ENCODE assay signal across 8 cellular contexts in genomic region chr3:43691120-43692002, GRCh38. TPM values are rescaled to one million over a fixed set of nuclear protein-coding genes. Genes with fewer than 3 reads are reported as not detected.
A peak's percentile ranks its signal among the peaks of the same experiment; 100 is the strongest.
DNase-seq lines count a peak whose midpoint lies in the region; ATAC-seq, FAIRE-seq and TF ChIP-seq lines count a peak whose summit lies in the region.

No MANE protein-coding gene starts in this region.

- WGBS in lower leg skin, 2 donors: 1% methylated on average over 24 to 28 of the region's 72 CpGs

- POLR2A ChIA-PET in activated CD4-positive, alpha-beta T cell treated with anti-CD3 and anti-CD28 coated beads for 36 hours (lab: Charles Lee): no interaction called here
- POLR2A ChIA-PET in GM10248 (lab: Yijun Ruan, JAX): no interaction called here

- peak overlapping the region; percentile 72 for H3K4me3 Mint-ChIP-seq in activated CD4-positive, alpha-beta T cell treated with anti-CD3 and anti-CD28 coated beads for 36 hours

- peak overlapping the region; percentile 48 for H3K27ac Mint-ChIP-seq in activated CD4-positive, alpha-beta T cell treated with anti-CD3 and anti-CD28 coated beads for 36 hours

- no peaks in the 10 kb centered on the region for H3K27me3 ChIP-seq in dorsolateral prefrontal cortex

- TF ChIP-seq POLR2A in GM12891 (IDR thresholded peaks at IDR 0.05; ENCODE audit: low read depth, low read length): no peak
- no peak for TF ChIP-seq POLR2A in lower leg skin (IDR thresholded peaks at IDR 0.05)

- peak; percentile 12 for ATAC-seq in activated CD4-positive, alpha-beta T cell treated with anti-CD3 and anti-CD28 coated beads for 36 hours

- intact Hi-C loops in activated CD4-positive, alpha-beta T cell treated with anti-CD3 and anti-CD28 coated beads for 36 hours (cut with DNase I, micrococcal nuclease): loop anchor here (1.0 to 10.0 kb wide), 11 partner anchors 66 to 1283 kb away; partner anchors contain the start of genes ACKR2 (in 1 of the 2), ANO10 (in 1 of the 2), CCDC13 (in 1 of the 2) and HIGD1A (in 1 of the 2)
- intact Hi-C loops in dorsolateral prefrontal cortex (cut with DNase I): loop anchor here (2.0 kb wide), 3 partner anchors 69 to 77 kb away; partner anchors contain the start of gene ANO10 (in 1 of the 2)
- intact Hi-C loops in lower leg skin (cut with DNase I; ENCODE audit: low total_unique reads): no loop called here

- peaks cover 4% of the 10 kb centered on the region for H3K27me3 Mint-ChIP-seq in activated CD4-positive, alpha-beta T cell treated with anti-CD3 and anti-CD28 coated beads for 36 hours

- CTCF ChIA-PET in activated CD4-positive, alpha-beta T cell treated with anti-CD3 and anti-CD28 coated beads for 36 hours (lab: Charles Lee): interaction anchor here (0.6 kb wide), 2 partner anchors 69 to 179 kb away, joined by 3 to 5 read pairs; no protein-coding TSS in a partner anchor
- CTCF ChIA-PET in GM10248 (lab: Yijun Ruan, JAX): interaction anchor here (2.0 kb wide), 1 partner anchor 9 kb away, joined by 11 read pairs; no protein-coding TSS in a partner anchor

- H3K36me3 Mint-ChIP-seq in activated CD4-positive, alpha-beta T cell treated with anti-CD3 and anti-CD28 coated beads for 36 hours (ENCODE audit: low read depth): no peaks in the 10 kb centered on the region

- TF ChIP-seq CTCF in HFF-Myc (IDR thresholded peaks at IDR 0.05; ENCODE audit: low read depth, low read length, missing control alignments) (no peak), dorsolateral prefrontal cortex (IDR thresholded peaks at IDR 0.05 in 54 of 56, conservative IDR thresholded peaks at IDR 0.05 in 2 of 56; ENCODE audit: low read depth in 1 of 56, partially characterized antibody in 56 of 56) (peak in 1 of 56 donors; percentile 13), lower leg skin (IDR thresholded peaks at IDR 0.05) (no peak), GM10248 (IDR thresholded peaks at IDR 0.05; ENCODE audit: control extremely low read depth, extremely low read depth, low read depth, missing control alignments) (no peak)

- H3K27ac ChIP-seq in dorsolateral prefrontal cortex: peak overlapping the region in 58 of 59 donors; percentile 39 to 97 (median 89)

- FAIRE-seq in GM12891 (lab: Jason Lieb, UNC): peak; percentile 13

- H3K4me1 Mint-ChIP-seq in activated CD4-positive, alpha-beta T cell treated with anti-CD3 and anti-CD28 coated beads for 36 hours: peaks cover 40% of the 10 kb centered on the region

- DNase-seq in GM12891 (ENCODE audit: insufficient read length, low spot score): peak; percentile 34
- DNase-seq in HFF-Myc (ENCODE audit: extremely low read depth, low read depth): no peak
- DNase-seq in NCI-H1105 (lab: John Stamatoyannopoulos, UW): peak; percentile 41
- peak; percentile 63 for DNase-seq in activated CD4-positive, alpha-beta T cell treated with anti-CD3 and anti-CD28 coated beads for 36 hours
- DNase-seq in dorsolateral prefrontal cortex: peak; percentile 23 to 75 (median 52)
- DNase-seq in lower leg skin (ENCODE audit: low spot score in 2 of 2): peak in 1 of 2 donors; percentile 91
- DNase-seq in stimulated activated CD4-positive, alpha-beta T cell treated with anti-CD3 and anti-CD28 coated beads, TNF-alpha, amount 100 ng/mL, for 24 hours (ENCODE audit: low read depth in 3 of 3): peak in 2 of 3 experiments; percentile 7 to 37
- DNase-seq in GM10248 (ENCODE audit: extremely low spot score): no peak

- H3K4me3 ChIP-seq in HFF-Myc (replicated peaks; ENCODE audit: low read depth, low read length): peak overlapping the region; percentile 62
- H3K4me3 ChIP-seq in dorsolateral prefrontal cortex: peak overlapping the region; percentile 54 to 99 (median 89)
- peak overlapping the region; percentile 84 for H3K4me3 ChIP-seq in lower leg skin (ENCODE audit: low read depth, poor library complexity, severe bottlenecking)

- H3K9me3 Mint-ChIP-seq in activated CD4-positive, alpha-beta T cell treated with anti-CD3 and anti-CD28 coated beads for 36 hours (ENCODE audit: low read depth): no peaks in the 10 kb centered on the region

TF ChIP-seq in GM12891, 5 proteins besides CTCF, POLR2A, EP300 and RAD21:
- no peak for TF ChIP-seq PAX5 (IDR thresholded peaks at IDR 0.05; ENCODE audit: insufficient read depth, low read length, severe bottlenecking)
- TF ChIP-seq SPI1 (IDR thresholded peaks at IDR 0.05; ENCODE audit: low read depth, low read length): no peak
- no peak for TF ChIP-seq POU2F2 (IDR thresholded peaks at IDR 0.05; ENCODE audit: low read depth, low read length)
- TF ChIP-seq TAF1 (IDR thresholded peaks at IDR 0.05; ENCODE audit: low read depth, low read length): no peak
- TF ChIP-seq POLR2AphosphoS5 (IDR thresholded peaks at IDR 0.05; ENCODE audit: low read depth, low read length): no peak

RNA-seq across cellular contexts. Expression of gene ABHD5, which starts 0.6 kb away (rescaled TPM):
- 4.5 TPM for polyA plus RNA-seq in GM12891 (2012; ENCODE audit: low read depth, missing spikeins)
- total RNA-seq in activated CD4-positive, alpha-beta T cell treated with anti-CD3 and anti-CD28 coated beads for 36 hours: 1 to 10 TPM; 8.6 to 9.8 TPM
- total RNA-seq in dorsolateral prefrontal cortex (10 to 100 TPM; 11.8 to 30.9 (median 18.3) TPM), lower leg skin (100 to 1,000 TPM; 109 to 132 (median 118) TPM)

Comparison
In these comparisons a context has a peak if more than half of its experiments do, and no peak if none do; other contexts are left out.
1. DNase-seq: peak in GM12891 (single experiment), NCI-H1105 (single experiment), activated CD4-positive, alpha-beta T cell treated with anti-CD3 and anti-CD28 coated beads for 36 hours (single experiment), dorsolateral prefrontal cortex (10 of 10) and stimulated activated CD4-positive, alpha-beta T cell treated with anti-CD3 and anti-CD28 coated beads, TNF-alpha, amount 100 ng/mL, for 24 hours (2 of 3); none in HFF-Myc (single experiment) and GM10248 (single experiment).
2. Peak in every context shown above with its lines, with median percentiles within 50 percentile points of each other: H3K4me3 ChIP-seq.